ENCODE assay signal across 21 cellular contexts in the genomic region with DNA sequence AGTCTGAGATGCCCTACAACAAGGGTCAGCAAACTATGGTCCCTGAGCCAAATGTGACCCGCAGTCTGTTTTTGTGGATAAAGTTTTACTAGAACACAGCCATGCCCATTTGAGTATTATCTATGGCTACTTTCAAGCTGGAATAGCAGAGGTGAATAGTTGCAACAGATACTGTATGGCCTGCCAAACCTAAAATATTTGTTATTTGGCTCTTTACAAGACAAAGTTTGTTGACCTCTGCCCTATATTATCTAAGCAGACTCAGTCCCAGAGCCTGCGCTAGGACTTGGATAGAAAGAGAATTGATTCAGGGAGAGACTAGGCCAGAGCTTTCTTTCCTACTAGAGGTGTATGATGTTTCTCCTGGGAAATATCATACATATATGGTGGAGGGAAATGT.
"Had no signal": no experiment of that assay in that cellular context is flagged by ENCODE, and none has a peak within 500 bp of the region (broad histone marks: within the 10 kb centered on the region; RNA-seq: fewer than 3 reads in every experiment).

No MANE protein-coding gene starts in this region.

- H3K4me3 ChIP-seq: ascending aorta, left ventricle myocardium inferior, mucosa of descending colon, neural progenitor cell, pancreas, sigmoid colon, spleen, thoracic aorta, upper lobe of right lung had no signal

- H3K36me3 ChIP-seq: ascending aorta, left ventricle myocardium inferior, neural progenitor cell, pancreas, sigmoid colon, spleen, thoracic aorta, upper lobe of right lung had no signal

- ATAC-seq: activated T-cell treated with anti-CD3 and anti-CD28 coated beads, Interleukin-2, amount 50 U/mL, for 4 hours; mucosa of descending colon; naive thymus-derived CD4-positive, alpha-beta T cell; pancreas; stimulated activated memory B cell treated with anti-CD40 and anti-IgM and Interleukin-4, amounts not matched to agents 10 μg/mL and 1 μg/mL and 100 μg/mL, for 72 hours had no signal

- DNase-seq: activated CD4-positive, alpha-beta T cell treated with anti-CD3 and anti-CD28 coated beads, Interleukin-2, amount 10 ng/mL, durations not matched to agents 24 days and 14 days; activated CD4-positive, CD25-positive, alpha-beta regulatory T cell; activated CD8-positive, alpha-beta memory T cell treated with anti-CD3 and anti-CD28 coated beads, Interleukin-2, amount 50 U/mL, for 4 hours; activated effector memory CD4-positive, alpha-beta T cell treated with Interleukin-2 at 50 U/mL for 16 hours; activated naive CD4-positive, alpha-beta T cell treated with anti-CD3 and anti-CD28 coated beads, Interleukin-2, amount 10 ng/mL, durations not matched to agents 7 days and 5 days; activated T-cell treated with anti-CD3 and anti-CD28 coated beads, Interleukin-2, amount 50 U/mL, for 4 hours; left ventricle myocardium inferior; mucosa of descending colon; naive thymus-derived CD4-positive, alpha-beta T cell; pancreas; sigmoid colon; spleen; stimulated activated CD4-positive, alpha-beta T cell treated with anti-CD3 and anti-CD28 coated beads, Interleukin-4, amount 100 ng/mL, for 4 hours; T-helper 1 cell; T-helper 9 cell; upper lobe of right lung had no signal

- H3K27me3 ChIP-seq: ascending aorta, neural progenitor cell, pancreas, sigmoid colon, spleen, upper lobe of right lung had no signal

- H3K27ac ChIP-seq: ascending aorta, epithelial cell of prostate, left ventricle myocardium inferior, pancreas, sigmoid colon, spleen, thoracic aorta, upper lobe of right lung had no signal
